In the genomic region with DNA sequence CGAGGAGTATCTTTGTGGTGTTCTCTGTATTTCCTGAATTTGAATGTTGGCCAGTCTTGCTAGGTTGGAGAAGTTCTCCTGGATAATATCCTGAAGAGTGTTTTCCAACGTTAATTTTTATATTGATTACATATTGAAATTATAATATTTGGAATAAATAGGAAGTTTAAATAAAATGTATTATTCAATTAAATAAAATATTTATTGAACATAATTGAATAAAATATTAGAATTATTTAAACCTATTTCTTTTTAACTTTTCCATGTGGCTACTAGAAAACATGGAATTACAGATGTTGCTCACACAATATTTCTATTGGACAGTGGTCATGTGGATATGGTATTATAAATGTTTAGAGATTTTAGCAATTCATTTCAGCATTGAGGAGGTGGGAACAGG, we compare ENCODE assay signal across 25 cellular contexts.
DNase-seq lines count a peak whose midpoint lies in the region; ATAC-seq and TF ChIP-seq lines count a peak whose summit lies in the region.
"Had no signal": no experiment of that assay in that cellular context is flagged by ENCODE, and none has a peak within 500 bp of the region (broad histone marks: within the 10 kb centered on the region; RNA-seq: fewer than 3 reads in every experiment).

No MANE protein-coding gene starts in this region.

- DNase-seq in WTC11 (ENCODE audit: low spot score) (no peak), RKO (ENCODE audit: low spot score) (no peak)
- DNase-seq: 8988T; ACHN; AML-193; BE2C; C1 segment of cervical spinal cord; Caco-2; Calu3; CD4-positive, alpha-beta memory T cell; CD4-positive, alpha-beta T cell; CD4-positive, CD25-positive, alpha-beta regulatory T cell; CD8-positive, alpha-beta memory T cell; CD8-positive, alpha-beta T cell; COR-L47; DMS 273 treated with DMSO at 0.1 percent for 48 hours; DMS153; DMS53; DMS79; DMS79 treated with DMSO at 0.1 percent for 48 hours; DND-41; EL had no signal

- no peak for TF ChIP-seq CTCF in WTC11 (IDR thresholded peaks at IDR 0.05)

- peaks cover 34% of the 10 kb centered on the region for H3K9me3 Mint-ChIP-seq in WTC11

- H3K4me1 Mint-ChIP-seq in WTC11 = no peaks in the 10 kb centered on the region
- H3K4me1 Mint-ChIP-seq: B cell; CD14-positive monocyte; CD4-positive, alpha-beta memory T cell; CD4-positive, CD25-positive, alpha-beta regulatory T cell; CD8-positive, alpha-beta memory T cell had no signal

- no peaks in the 10 kb centered on the region; the same call in 1 of the 2 replicates for H3K27me3 Mint-ChIP-seq in WTC11 (ENCODE audit: low read depth)
- H3K27me3 Mint-ChIP-seq: B cell; CD4-positive, alpha-beta memory T cell; CD4-positive, alpha-beta T cell had no signal

- H3K4me3 Mint-ChIP-seq in WTC11 = no peak overlapping the region
- H3K4me3 Mint-ChIP-seq: B cell; CD14-positive monocyte; CD4-positive, alpha-beta memory T cell; CD4-positive, alpha-beta T cell; CD4-positive, CD25-positive, alpha-beta regulatory T cell; CD8-positive, alpha-beta memory T cell; CD8-positive, alpha-beta T cell had no signal

- no peak for ATAC-seq in WTC11
- ATAC-seq: A549; CD8-positive, alpha-beta T cell had no signal

- H3K36me3 Mint-ChIP-seq in WTC11 = peaks cover 6% of the 10 kb centered on the region; the same call in 1 of the 2 replicates
- H3K36me3 Mint-ChIP-seq: CD14-positive monocyte; CD4-positive, alpha-beta memory T cell; CD4-positive, CD25-positive, alpha-beta regulatory T cell; CD8-positive, alpha-beta memory T cell; CD8-positive, alpha-beta T cell had no signal

- H3K27ac Mint-ChIP-seq in WTC11 = no peak overlapping the region
- H3K27ac Mint-ChIP-seq: B cell; CD14-positive monocyte; CD4-positive, alpha-beta memory T cell; CD4-positive, alpha-beta T cell; CD4-positive, CD25-positive, alpha-beta regulatory T cell; CD8-positive, alpha-beta memory T cell; CD8-positive, alpha-beta T cell had no signal

- CTCF ChIA-PET in WTC11 (lab: Charles Lee) = no interaction called here

- POLR2A ChIA-PET in WTC11 (lab: Charles Lee) = no interaction called here

TF ChIP-seq in WTC11, 78 proteins besides CTCF, POLR2A, EP300 and RAD21:
- TF ChIP-seq, protein P1, sequence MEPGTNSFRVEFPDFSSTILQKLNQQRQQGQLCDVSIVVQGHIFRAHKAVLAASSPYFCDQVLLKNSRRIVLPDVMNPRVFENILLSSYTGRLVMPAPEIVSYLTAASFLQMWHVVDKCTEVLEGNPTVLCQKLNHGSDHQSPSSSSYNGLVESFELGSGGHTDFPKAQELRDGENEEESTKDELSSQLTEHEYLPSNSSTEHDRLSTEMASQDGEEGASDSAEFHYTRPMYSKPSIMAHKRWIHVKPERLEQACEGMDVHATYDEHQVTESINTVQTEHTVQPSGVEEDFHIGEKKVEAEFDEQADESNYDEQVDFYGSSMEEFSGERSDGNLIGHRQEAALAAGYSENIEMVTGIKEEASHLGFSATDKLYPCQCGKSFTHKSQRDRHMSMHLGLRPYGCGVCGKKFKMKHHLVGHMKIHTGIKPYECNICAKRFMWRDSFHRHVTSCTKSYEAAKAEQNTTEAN (CRISPR knock-in tag; IDR thresholded peaks at IDR 0.05) = no peak
- TF ChIP-seq HMGA2 (CRISPR knock-in tag; IDR thresholded peaks at IDR 0.05) (peak; percentile 94), ESRRA (CRISPR knock-in tag; IDR thresholded peaks at IDR 0.05; ENCODE audit: borderline replicate concordance) (no peak)
